Comparison of ENCODE assay signal across 8 cellular contexts in the genomic region with DNA sequence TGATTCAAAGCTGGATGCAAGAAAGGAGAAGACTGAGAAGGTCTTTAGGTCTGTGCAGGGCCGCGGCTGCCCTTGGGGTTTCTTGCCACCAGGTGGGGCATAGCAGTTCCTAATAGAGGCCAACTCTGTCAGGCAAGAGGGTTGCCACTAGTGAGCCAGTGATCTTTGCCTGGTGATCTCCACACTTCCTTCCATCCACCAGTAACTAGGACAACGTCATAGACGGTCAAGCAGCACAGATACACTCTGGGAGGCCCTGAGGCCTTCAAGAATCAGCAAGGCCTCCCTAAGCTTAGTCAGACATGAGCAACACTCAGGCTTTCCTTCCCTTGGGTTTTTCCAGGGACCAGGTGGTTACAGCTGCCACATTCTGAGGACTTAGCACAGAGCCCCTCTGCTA. TPM values are rescaled to one million over a fixed set of nuclear protein-coding genes. Genes with fewer than 3 reads are reported as not detected.
DNase-seq lines count a peak whose midpoint lies in the region; ATAC-seq, FAIRE-seq and TF ChIP-seq lines count a peak whose summit lies in the region.

No MANE protein-coding gene starts in this region.

- H3K27me3 ChIP-seq in Panc1 (ENCODE audit: control insufficient read depth, insufficient read depth, low read length): no peaks in the 10 kb centered on the region
- no peaks in the 10 kb centered on the region for H3K27me3 ChIP-seq in aorta (ENCODE audit: control insufficient read depth in 1 of 2, insufficient read depth in 2 of 2, low read length in 1 of 2)

- 89 to 94% methylated on average over 4 of the region's 4 CpGs for WGBS in aorta, 2 donors

- H3K4me1 ChIP-seq in Panc1 (ENCODE audit: control insufficient read depth, insufficient read depth, low read length) (no peaks in the 10 kb centered on the region), kidney (ENCODE audit: control insufficient read depth in 1 of 2, insufficient read depth in 1 of 2, low read depth in 1 of 2, low read length in 2 of 2) (no peaks in the 10 kb centered on the region), aorta (ENCODE audit: control insufficient read depth in 1 of 2, insufficient read depth in 2 of 2, low read length in 2 of 2) (no peaks in the 10 kb centered on the region)

- intact Hi-C loops in Panc1 (cut with micrococcal nuclease; ENCODE audit: unreplicated experiment) (no loop called here), kidney (cut with DNase I) (no loop called here), aorta (cut with DNase I) (no loop called here)
- intact Hi-C loops in activated T-helper 1 cell treated with anti-CD3 and anti-CD28 coated beads, Interleukin-12 subunit alpha, Interleukin-12 subunit beta, Interleukin-2, Interleukin-4 antibody, amounts not matched to agents 30 ng/mL and 10 ng/mL and 1 ng/mL, durations not matched to agents 14 hours and 24 hours and 36 hours (cut with micrococcal nuclease): loop anchor here (1.0 to 5.0 kb wide), 3 partner anchors 13 to 109 kb away; partner anchors contain the start of gene ATP2B4

- DNase-seq in Panc1 (ENCODE audit: low read depth, low spot score) (no peak), kidney (peak; percentile 75), aorta (no peak), RKO (ENCODE audit: low spot score) (no peak)
- DNase-seq in activated T-helper 1 cell treated with anti-CD3 and anti-CD28 coated beads, Interleukin-12 subunit alpha, Interleukin-12 subunit beta, Interleukin-2, Interleukin-4 antibody, amounts not matched to agents 30 ng/mL and 10 ng/mL and 1 ng/mL, durations not matched to agents 14 hours and 24 hours and 36 hours (ENCODE audit: low spot score): peak; percentile 47
- peak; percentile 17 to 44 for DNase-seq in stimulated activated CD8-positive, alpha-beta memory T cell treated with anti-CD3 and anti-CD28 coated beads, Interleukin-7, amount 100 ng/mL, for 4 hours (ENCODE audit: low read depth in 2 of 2)

- no peak overlapping the region for H3K4me3 Mint-ChIP-seq in activated T-helper 1 cell treated with anti-CD3 and anti-CD28 coated beads, Interleukin-12 subunit alpha, Interleukin-12 subunit beta, Interleukin-2, Interleukin-4 antibody, amounts not matched to agents 30 ng/mL and 10 ng/mL and 1 ng/mL, durations not matched to agents 14 hours and 24 hours and 36 hours

- no peak for FAIRE-seq in kidney (lab: Jason Lieb, UNC)

- ATAC-seq in Panc1 (peak; percentile 84), GM19328 (IDR thresholded peaks at IDR 0.05; ENCODE audit: unreplicated experiment) (no peak), aorta (ENCODE audit: low FRiP score) (no peak)

- H3K36me3 Mint-ChIP-seq in activated T-helper 1 cell treated with anti-CD3 and anti-CD28 coated beads, Interleukin-12 subunit alpha, Interleukin-12 subunit beta, Interleukin-2, Interleukin-4 antibody, amounts not matched to agents 30 ng/mL and 10 ng/mL and 1 ng/mL, durations not matched to agents 14 hours and 24 hours and 36 hours (ENCODE audit: low read depth): no peaks in the 10 kb centered on the region

- in situ Hi-C loops in Panc1 (cut with HindIII; ENCODE audit: low pct_unique_long_range_greater_than_20kb, low sequenced_read_pairs): no loop called here

- BruUV-seq in Panc1 (replicated peaks; lab: Mats Ljungman, UMichigan): no TSS peak

- H3K36me3 ChIP-seq in Panc1 (ENCODE audit: control insufficient read depth, insufficient read depth, low read length) (no peaks in the 10 kb centered on the region), kidney (ENCODE audit: control insufficient read depth in 1 of 2, insufficient read depth in 2 of 2, low read length in 2 of 2) (no peaks in the 10 kb centered on the region), aorta (ENCODE audit: control insufficient read depth in 1 of 2, insufficient read depth in 2 of 2, low read length in 1 of 2) (no peaks in the 10 kb centered on the region)

- H3K27me3 Mint-ChIP-seq in activated T-helper 1 cell treated with anti-CD3 and anti-CD28 coated beads, Interleukin-12 subunit alpha, Interleukin-12 subunit beta, Interleukin-2, Interleukin-4 antibody, amounts not matched to agents 30 ng/mL and 10 ng/mL and 1 ng/mL, durations not matched to agents 14 hours and 24 hours and 36 hours (ENCODE audit: insufficient read depth): no peaks in the 10 kb centered on the region

- peaks cover 29% of the 10 kb centered on the region for H3K4me1 Mint-ChIP-seq in activated T-helper 1 cell treated with anti-CD3 and anti-CD28 coated beads, Interleukin-12 subunit alpha, Interleukin-12 subunit beta, Interleukin-2, Interleukin-4 antibody, amounts not matched to agents 30 ng/mL and 10 ng/mL and 1 ng/mL, durations not matched to agents 14 hours and 24 hours and 36 hours (ENCODE audit: low read depth)

- CTCF ChIA-PET in Panc1 (lab: Charles Lee): no interaction called here

- peak overlapping the region; percentile 26 for H3K27ac Mint-ChIP-seq in activated T-helper 1 cell treated with anti-CD3 and anti-CD28 coated beads, Interleukin-12 subunit alpha, Interleukin-12 subunit beta, Interleukin-2, Interleukin-4 antibody, amounts not matched to agents 30 ng/mL and 10 ng/mL and 1 ng/mL, durations not matched to agents 14 hours and 24 hours and 36 hours

- H3K9ac ChIP-seq in kidney (ENCODE audit: low read length in 2 of 2): no peak overlapping the region

- H3K9me3 ChIP-seq in Panc1 (ENCODE audit: control insufficient read depth, insufficient read depth, low read depth, low read length) (no peaks in the 10 kb centered on the region), kidney (ENCODE audit: control insufficient read depth in 1 of 2, low read length in 2 of 2) (no peaks in the 10 kb centered on the region), aorta (ENCODE audit: control insufficient read depth, low read length) (no peaks in the 10 kb centered on the region)

- no peaks in the 10 kb centered on the region for H3K9me3 Mint-ChIP-seq in activated T-helper 1 cell treated with anti-CD3 and anti-CD28 coated beads, Interleukin-12 subunit alpha, Interleukin-12 subunit beta, Interleukin-2, Interleukin-4 antibody, amounts not matched to agents 30 ng/mL and 10 ng/mL and 1 ng/mL, durations not matched to agents 14 hours and 24 hours and 36 hours

- POLR2A ChIA-PET in Panc1 (lab: Charles Lee): no interaction called here

- H3K4me3 ChIP-seq in Panc1 (ENCODE audit: low read depth in 2 of 2, low read length in 2 of 2) (no peak overlapping the region), kidney (ENCODE audit: low read length in 2 of 2) (no peak overlapping the region), aorta (ENCODE audit: low read length in 2 of 2) (no peak overlapping the region)

- TF ChIP-seq CTCF in GM12874 (IDR thresholded peaks at IDR 0.05; ENCODE audit: insufficient read depth, low read depth, low read length): peak; percentile 44
- no peak; the same call in 1 of the 2 replicates for TF ChIP-seq CTCF in Panc1 (IDR thresholded peaks at IDR 0.05)
- TF ChIP-seq CTCF in kidney (IDR thresholded peaks at IDR 0.05; ENCODE audit: borderline replicate concordance, extremely low read depth, insufficient read depth): no peak

- no peak overlapping the region for H3K27ac ChIP-seq in Panc1 (ENCODE audit: low read length)
- no peak overlapping the region for H3K27ac ChIP-seq in kidney (ENCODE audit: low read depth in 2 of 2, low read length in 2 of 2)
- H3K27ac ChIP-seq in aorta (ENCODE audit: low read depth in 1 of 2, low read length in 2 of 2): no peak overlapping the region

RNA-seq across cellular contexts. Expression of gene ATP2B4, which starts 32.9 kb away (rescaled TPM):
- 20.9 TPM for total RNA-seq in Panc1 (2021; ENCODE audit: unreplicated experiment)
- 15.4 TPM for polyA plus RNA-seq in Panc1 (2012; ENCODE audit: insufficient read length)
- 47.4 and 49.8 TPM in 2 replicates for total RNA-seq in activated T-helper 1 cell treated with anti-CD3 and anti-CD28 coated beads, Interleukin-12 subunit alpha, Interleukin-12 subunit beta, Interleukin-2, Interleukin-4 antibody, amounts not matched to agents 30 ng/mL and 10 ng/mL and 1 ng/mL, durations not matched to agents 14 hours and 24 hours and 36 hours
- total RNA-seq in kidney: 67.4 TPM
- 19.7 TPM for polyA plus RNA-seq in kidney (ENCODE audit: insufficient read depth, low read depth, low replicate concordance)
- 100 to 1,000 TPM; 154 to 169 TPM for total RNA-seq in aorta
- 10 to 100 TPM; 15.2 to 67.8 TPM for polyA plus RNA-seq in aorta

Comparison
In these comparisons a context has a peak if more than half of its experiments do, and no peak if none do; other contexts are left out.
1. DNase-seq: peak in activated T-helper 1 cell treated with anti-CD3 and anti-CD28 coated beads, Interleukin-12 subunit alpha, Interleukin-12 subunit beta, Interleukin-2, Interleukin-4 antibody, amounts not matched to agents 30 ng/mL and 10 ng/mL and 1 ng/mL, durations not matched to agents 14 hours and 24 hours and 36 hours (single experiment), kidney (single experiment) and stimulated activated CD8-positive, alpha-beta memory T cell treated with anti-CD3 and anti-CD28 coated beads, Interleukin-7, amount 100 ng/mL, for 4 hours (2 of 2); none in Panc1 (single experiment), aorta (0 of 2) and RKO (single experiment).